ENCODE assay signal across 20 cellular contexts in genomic region chr2:108835038-108835437, GRCh38.
"Had no signal": no experiment of that assay in that cellular context is flagged by ENCODE, and none has a peak within 500 bp of the region (broad histone marks: within the 10 kb centered on the region; RNA-seq: fewer than 3 reads in every experiment).

No MANE protein-coding gene starts in this region.

- ATAC-seq: activated CD8-positive, alpha-beta T cell treated with anti-CD3 and anti-CD28 coated beads for 36 hours; foreskin keratinocyte; T-cell; upper lobe of right lung had no signal

- H3K27ac Mint-ChIP-seq: activated CD8-positive, alpha-beta T cell treated with anti-CD3 and anti-CD28 coated beads for 36 hours; mesothelial cell of epicardium had no signal

- DNase-seq: activated CD8-positive, alpha-beta T cell treated with anti-CD3 and anti-CD28 coated beads for 36 hours; activated naive CD4-positive, alpha-beta T cell treated with Interleukin-2 at 50 U/mL for 16 hours; activated T-cell treated with anti-CD3 and anti-CD28 coated beads, Interleukin-2, amount 50 U/mL, for 24 hours; aorta; brain microvascular endothelial cell; colonic mucosa; glutamatergic neuron; hippocampal formation; islet precursor cell; occipital lobe; posterior cingulate gyrus; sigmoid colon; stimulated activated CD4-positive, alpha-beta T cell treated with anti-CD3 and anti-CD28 coated beads, Interleukin-4, amount 100 ng/mL, for 4 hours; stimulated activated naive CD4-positive, alpha-beta T cell; T-cell; T-helper 9 cell; upper lobe of right lung had no signal

- H3K4me3 Mint-ChIP-seq: activated CD8-positive, alpha-beta T cell treated with anti-CD3 and anti-CD28 coated beads for 36 hours; mesothelial cell of epicardium had no signal

- H3K9me3 Mint-ChIP-seq: activated T-cell treated with anti-CD3 and anti-CD28 coated beads, Interleukin-2, amount 50 U/mL, for 24 hours; central memory CD8-positive, alpha-beta T cell had no signal

- H3K4me1 Mint-ChIP-seq: mesothelial cell of epicardium had no signal
